11 cellular contexts compared by ENCODE assay signal in genomic region chr4:138053601-138054322, GRCh38.
DNase-seq lines count a peak whose midpoint lies in the region; ATAC-seq and TF ChIP-seq lines count a peak whose summit lies in the region.
"Had no signal": no experiment of that assay in that cellular context is flagged by ENCODE, and none has a peak within 500 bp of the region (broad histone marks: within the 10 kb centered on the region; RNA-seq: fewer than 3 reads in every experiment).

No MANE protein-coding gene starts in this region.

- no peaks in the 10 kb centered on the region for H3K27me3 Mint-ChIP-seq in activated CD8-positive, alpha-beta T cell treated with anti-CD3 and anti-CD28 coated beads, Interleukin-2, amount 10 ng/mL, durations not matched to agents 7 days and 5 days (ENCODE audit: low read depth)
- H3K27me3 Mint-ChIP-seq: central memory CD8-positive, alpha-beta T cell had no signal

- CTCF ChIA-PET in activated CD8-positive, alpha-beta T cell treated with anti-CD3 and anti-CD28 coated beads, Interleukin-2, amount 10 ng/mL, durations not matched to agents 7 days and 5 days (lab: Charles Lee), result no interaction called here

- TF ChIP-seq CTCF in right atrium auricular region (IDR thresholded peaks at IDR 0.05), result no peak
- TF ChIP-seq CTCF in adrenal gland (IDR thresholded peaks at IDR 0.05), result no peak

- ATAC-seq in activated CD8-positive, alpha-beta T cell treated with anti-CD3 and anti-CD28 coated beads, Interleukin-2, amount 10 ng/mL, durations not matched to agents 7 days and 5 days, result no peak

- H3K36me3 Mint-ChIP-seq in activated CD8-positive, alpha-beta T cell treated with anti-CD3 and anti-CD28 coated beads, Interleukin-2, amount 10 ng/mL, durations not matched to agents 7 days and 5 days (ENCODE audit: low read depth), result no peaks in the 10 kb centered on the region

- H3K27ac Mint-ChIP-seq in activated CD8-positive, alpha-beta T cell treated with anti-CD3 and anti-CD28 coated beads, Interleukin-2, amount 10 ng/mL, durations not matched to agents 7 days and 5 days, result no peak overlapping the region

- intact Hi-C loops in cardiac septum (cut with DNase I) (no loop called here), adrenal gland (cut with DNase I) (no loop called here)

- H3K27ac ChIP-seq in right atrium auricular region (peak overlapping the region; percentile 26 to 64), adrenal gland (no peak overlapping the region)
- H3K27ac ChIP-seq: BLaER1 treated with 17β-estradiol and CSF1 and Interleukin-3, amounts not matched to agents 10 nM and 100 nM had no signal

- WGBS in adrenal gland, 4 donors, result 19 to 29% (median 23%) methylated on average over 5 of the region's 5 CpGs

- no peak for TF ChIP-seq POLR2A in adrenal gland (IDR thresholded peaks at IDR 0.05)

- H3K9me3 ChIP-seq in right atrium auricular region, result no peaks in the 10 kb centered on the region
- no peaks in the 10 kb centered on the region for H3K9me3 ChIP-seq in adrenal gland (replicated peaks in 1 of 3)

- H3K4me1 ChIP-seq in right atrium auricular region, result peaks cover 0 to 19% of the 10 kb centered on the region in 2 donors
- H3K4me1 ChIP-seq in adrenal gland (replicated peaks in 1 of 2), result no peaks in the 10 kb centered on the region
- H3K4me1 ChIP-seq: BLaER1 treated with 17β-estradiol and CSF1 and Interleukin-3, amounts not matched to agents 10 nM and 100 nM had no signal

- H3K36me3 ChIP-seq in right atrium auricular region (no peaks in the 10 kb centered on the region), adrenal gland (replicated peaks in 1 of 2) (no peaks in the 10 kb centered on the region)

- DNase-seq in right atrium auricular region (ENCODE audit: low spot score), result no peak
- DNase-seq in cardiac septum (ENCODE audit: low spot score), result no peak
- DNase-seq in adrenal gland, result peak in 6 of 7 donors; percentile 46 to 68 (median 56)
- DNase-seq in iPS DF 19.7 (ENCODE audit: low read depth, low spot score), result peak; percentile 56
- no peak for DNase-seq in activated CD8-positive, alpha-beta memory T cell treated with anti-CD3 and anti-CD28 coated beads, Interleukin-2, amount 50 U/mL, for 48 hours
- DNase-seq in activated CD8-positive, alpha-beta T cell treated with anti-CD3 and anti-CD28 coated beads, Interleukin-2, amount 10 ng/mL, durations not matched to agents 7 days and 5 days, result no peak
- no peak for DNase-seq in activated T-cell treated with anti-CD3 and anti-CD28 coated beads, Interleukin-2, amount 50 U/mL, for 1 hour
- DNase-seq in NCI-H2171 (lab: John Stamatoyannopoulos, UW), result no peak
- DNase-seq: activated CD4-positive, CD25-positive, alpha-beta regulatory T cell had no signal

- H3K27me3 ChIP-seq in right atrium auricular region (no peaks in the 10 kb centered on the region), adrenal gland (no peaks in the 10 kb centered on the region)
- H3K27me3 ChIP-seq: BLaER1 treated with 17β-estradiol and CSF1 and Interleukin-3, amounts not matched to agents 10 nM and 100 nM had no signal

- no peak overlapping the region for H3K4me3 Mint-ChIP-seq in activated CD8-positive, alpha-beta T cell treated with anti-CD3 and anti-CD28 coated beads, Interleukin-2, amount 10 ng/mL, durations not matched to agents 7 days and 5 days
- H3K4me3 Mint-ChIP-seq: central memory CD8-positive, alpha-beta T cell had no signal

- H3K4me1 Mint-ChIP-seq in activated CD8-positive, alpha-beta T cell treated with anti-CD3 and anti-CD28 coated beads, Interleukin-2, amount 10 ng/mL, durations not matched to agents 7 days and 5 days (ENCODE audit: low read depth), result no peaks in the 10 kb centered on the region
- H3K4me1 Mint-ChIP-seq: central memory CD8-positive, alpha-beta T cell had no signal

- H3K4me3 ChIP-seq in right atrium auricular region (no peak overlapping the region), adrenal gland (no peak overlapping the region)
- H3K4me3 ChIP-seq: BLaER1 treated with 17β-estradiol and CSF1 and Interleukin-3, amounts not matched to agents 10 nM and 100 nM had no signal

- H3K9me3 Mint-ChIP-seq in activated CD8-positive, alpha-beta T cell treated with anti-CD3 and anti-CD28 coated beads, Interleukin-2, amount 10 ng/mL, durations not matched to agents 7 days and 5 days (ENCODE audit: insufficient read depth), result no peaks in the 10 kb centered on the region
- H3K9me3 Mint-ChIP-seq: central memory CD8-positive, alpha-beta T cell had no signal

- POLR2A ChIA-PET in activated CD8-positive, alpha-beta T cell treated with anti-CD3 and anti-CD28 coated beads, Interleukin-2, amount 10 ng/mL, durations not matched to agents 7 days and 5 days (lab: Charles Lee), result no interaction called here

Comparison
In these comparisons a context has a peak if more than half of its experiments do, and no peak if none do; other contexts are left out.
1. DNase-seq: peak in adrenal gland (6 of 7) and iPS DF 19.7 (single experiment); none in right atrium auricular region (single experiment), cardiac septum (single experiment), activated CD8-positive, alpha-beta memory T cell treated with anti-CD3 and anti-CD28 coated beads, Interleukin-2, amount 50 U/mL, for 48 hours (single experiment), activated CD8-positive, alpha-beta T cell treated with anti-CD3 and anti-CD28 coated beads, Interleukin-2, amount 10 ng/mL, durations not matched to agents 7 days and 5 days (single experiment), activated T-cell treated with anti-CD3 and anti-CD28 coated beads, Interleukin-2, amount 50 U/mL, for 1 hour (single experiment) and NCI-H2171 (single experiment).
2. H3K27ac ChIP-seq: peak in right atrium auricular region (2 of 2); none in adrenal gland (0 of 5).